ENCODE assay signal across 12 cellular contexts in genomic region chr11:20013346-20014066, GRCh38.
A peak's percentile ranks its signal among the peaks of the same experiment; 100 is the strongest.
DNase-seq lines count a peak whose midpoint lies in the region; ATAC-seq and TF ChIP-seq lines count a peak whose summit lies in the region.
"Had no signal": no experiment of that assay in that cellular context is flagged by ENCODE, and none has a peak within 500 bp of the region (broad histone marks: within the 10 kb centered on the region; RNA-seq: fewer than 3 reads in every experiment).

No MANE protein-coding gene starts in this region.

- H3K4me3 Mint-ChIP-seq in progenitor cell of endocrine pancreas (ENCODE audit: low read depth) = no peak overlapping the region
- no peak overlapping the region for H3K4me3 Mint-ChIP-seq in CD4-positive, alpha-beta T cell
- H3K4me3 Mint-ChIP-seq in CD4-positive, alpha-beta memory T cell = no peak overlapping the region
- H3K4me3 Mint-ChIP-seq: activated T-cell treated with anti-CD3 and anti-CD28 coated beads, Interleukin-2, amount 50 U/mL, for 72 hours; neural crest cell had no signal

- intact Hi-C loops in cardiac septum (cut with DNase I) = no loop called here
- intact Hi-C loops in CD4-positive, alpha-beta T cell (cut with DNase I, micrococcal nuclease) = no loop called here
- intact Hi-C loops in CD4-positive, alpha-beta memory T cell (cut with micrococcal nuclease) = no loop called here

- no peaks in the 10 kb centered on the region for H3K4me1 ChIP-seq in CD4-positive, alpha-beta memory T cell (ENCODE audit: insufficient read depth, low read length)

- peak overlapping the region; percentile 86 for H3K27ac Mint-ChIP-seq in progenitor cell of endocrine pancreas
- H3K27ac Mint-ChIP-seq in CD4-positive, alpha-beta T cell = no peak overlapping the region
- H3K27ac Mint-ChIP-seq in CD4-positive, alpha-beta memory T cell = no peak overlapping the region
- H3K27ac Mint-ChIP-seq: activated T-cell treated with anti-CD3 and anti-CD28 coated beads, Interleukin-2, amount 50 U/mL, for 72 hours had no signal

- H3K4me3 ChIP-seq in CD4-positive, alpha-beta memory T cell (ENCODE audit: low read length in 2 of 2) = no peak overlapping the region

- TF ChIP-seq CTCF in progenitor cell of endocrine pancreas (IDR thresholded peaks at IDR 0.05; ENCODE audit: unreplicated experiment) = no peak
- TF ChIP-seq CTCF in CD4-positive, alpha-beta T cell (IDR thresholded peaks at IDR 0.05) = no peak

- H3K27me3 Mint-ChIP-seq in progenitor cell of endocrine pancreas = no peaks in the 10 kb centered on the region
- peaks cover 26% of the 10 kb centered on the region for H3K27me3 Mint-ChIP-seq in CD4-positive, alpha-beta T cell
- H3K27me3 Mint-ChIP-seq in CD4-positive, alpha-beta memory T cell = peaks cover 11 to 13% of the 10 kb centered on the region in 2 donors

- H3K27me3 ChIP-seq in CD4-positive, alpha-beta T cell (ENCODE audit: control insufficient read depth, insufficient read depth, low read length) = no peaks in the 10 kb centered on the region
- no peaks in the 10 kb centered on the region for H3K27me3 ChIP-seq in CD4-positive, alpha-beta memory T cell (ENCODE audit: insufficient read depth, low read length)

- CTCF ChIA-PET in CD4-positive, alpha-beta T cell (lab: Charles Lee) = no interaction called here
- CTCF ChIA-PET in CD4-positive, alpha-beta memory T cell (lab: Charles Lee; ENCODE audit: partially characterized antibody) = no interaction called here

- H3K27ac ChIP-seq in CD4-positive, alpha-beta T cell (ENCODE audit: low read depth, low read length) = no peak overlapping the region
- no peak overlapping the region for H3K27ac ChIP-seq in CD4-positive, alpha-beta memory T cell (ENCODE audit: low read depth, low read length)

- no peaks in the 10 kb centered on the region for H3K9me3 ChIP-seq in CD4-positive, alpha-beta T cell (ENCODE audit: control insufficient read depth, low read length)
- H3K9me3 ChIP-seq in CD4-positive, alpha-beta memory T cell (ENCODE audit: control insufficient read depth in 1 of 2, low read length in 2 of 2) = no peaks in the 10 kb centered on the region

- POLR2A ChIA-PET in CD4-positive, alpha-beta T cell (lab: Charles Lee) = no interaction called here
- POLR2A ChIA-PET in CD4-positive, alpha-beta memory T cell (lab: Charles Lee; ENCODE audit: partially characterized antibody) = no interaction called here

- no peaks in the 10 kb centered on the region for H3K36me3 Mint-ChIP-seq in progenitor cell of endocrine pancreas (ENCODE audit: insufficient read depth)
- H3K36me3 Mint-ChIP-seq in CD4-positive, alpha-beta T cell (ENCODE audit: low read depth) = no peaks in the 10 kb centered on the region
- H3K36me3 Mint-ChIP-seq in CD4-positive, alpha-beta memory T cell = no peaks in the 10 kb centered on the region

- no peaks in the 10 kb centered on the region for H3K36me3 ChIP-seq in CD4-positive, alpha-beta memory T cell (ENCODE audit: insufficient read depth, low read length)

- no peaks in the 10 kb centered on the region for H3K9me3 Mint-ChIP-seq in progenitor cell of endocrine pancreas (ENCODE audit: low read depth)
- no peaks in the 10 kb centered on the region for H3K9me3 Mint-ChIP-seq in CD4-positive, alpha-beta T cell
- H3K9me3 Mint-ChIP-seq in CD4-positive, alpha-beta memory T cell = no peaks in the 10 kb centered on the region
- H3K9me3 Mint-ChIP-seq: activated T-cell treated with anti-CD3 and anti-CD28 coated beads, Interleukin-2, amount 50 U/mL, for 72 hours; neural crest cell had no signal

- no peak for ATAC-seq in CD4-positive, alpha-beta T cell (ENCODE audit: poor library complexity)
- ATAC-seq: activated T-cell treated with anti-CD3 and anti-CD28 coated beads, Interleukin-2, amount 50 U/mL, for 72 hours had no signal

- DNase-seq in NCI-H1417 (lab: John Stamatoyannopoulos, UW) (peak in 2 of 3 experiments; percentile 30 to 42), NCI-H1417 treated with DMSO at 0.1 percent for 48 hours (lab: John Stamatoyannopoulos, UW) (no peak), NCI-H774 (lab: John Stamatoyannopoulos, UW) (peak; percentile 28), cardiac septum (ENCODE audit: low spot score) (peak; percentile 54), progenitor cell of endocrine pancreas (ENCODE audit: low spot score, unreplicated experiment) (no peak), CD1c-positive myeloid dendritic cell (ENCODE audit: extremely low spot score) (no peak)
- no peak for DNase-seq in CD4-positive, alpha-beta T cell
- no peak for DNase-seq in CD4-positive, alpha-beta memory T cell
- DNase-seq: activated T-cell treated with anti-CD3 and anti-CD28 coated beads, Interleukin-2, amount 50 U/mL, for 72 hours; cortex of kidney; GDM1 had no signal

- peaks cover 28% of the 10 kb centered on the region for H3K4me1 Mint-ChIP-seq in progenitor cell of endocrine pancreas (ENCODE audit: low read depth)
- no peaks in the 10 kb centered on the region for H3K4me1 Mint-ChIP-seq in CD4-positive, alpha-beta T cell (ENCODE audit: low read depth)
- no peaks in the 10 kb centered on the region for H3K4me1 Mint-ChIP-seq in CD4-positive, alpha-beta memory T cell

Comparison
In these comparisons a context has a peak if more than half of its experiments do, and no peak if none do; other contexts are left out.
1. DNase-seq: peak in NCI-H1417 (2 of 3), NCI-H774 (single experiment) and cardiac septum (single experiment); none in NCI-H1417 treated with DMSO at 0.1 percent for 48 hours (single experiment), progenitor cell of endocrine pancreas (single experiment), CD4-positive, alpha-beta T cell (0 of 10), CD4-positive, alpha-beta memory T cell (0 of 5) and CD1c-positive myeloid dendritic cell (single experiment).